In genomic region chr17:20534711-20535550, GRCh38 we compare ENCODE assay signal across 11 cellular contexts. TPM values are rescaled to one million over a fixed set of nuclear protein-coding genes. Genes with fewer than 3 reads are reported as not detected.
DNase-seq lines count a peak whose midpoint lies in the region; ATAC-seq and TF ChIP-seq lines count a peak whose summit lies in the region.
"Not testable (repeated sequence)": the region's sequence is repeated elsewhere in the genome, so short reads cannot be mapped to it uniquely, and the experiment has no call there.
"Had no signal": no experiment of that assay in that cellular context is flagged by ENCODE, and none has a peak within 500 bp of the region (broad histone marks: within the 10 kb centered on the region; RNA-seq: fewer than 3 reads in every experiment).

No MANE protein-coding gene starts in this region.

- H3K9me3 Mint-ChIP-seq in CD8-positive, alpha-beta T cell; activated T-helper 1 cell treated with anti-CD3 and anti-CD28 coated beads, Interleukin-12 subunit alpha, Interleukin-12 subunit beta, Interleukin-2, Interleukin-4 antibody, amounts not matched to agents 30 ng/mL and 10 ng/mL and 1 ng/mL, durations not matched to agents 14 hours and 24 hours and 36 hours; progenitor cell of endocrine pancreas (ENCODE audit: low read depth): not testable (repeated sequence)

- peak overlapping the region; percentile 19 for H3K27ac Mint-ChIP-seq in CD8-positive, alpha-beta T cell
- H3K27ac Mint-ChIP-seq in activated T-helper 1 cell treated with anti-CD3 and anti-CD28 coated beads, Interleukin-12 subunit alpha, Interleukin-12 subunit beta, Interleukin-2, Interleukin-4 antibody, amounts not matched to agents 30 ng/mL and 10 ng/mL and 1 ng/mL, durations not matched to agents 14 hours and 24 hours and 36 hours; progenitor cell of endocrine pancreas: not testable (repeated sequence)

- not testable (repeated sequence) for H3K4me3 ChIP-seq in CD8-positive, alpha-beta T cell (ENCODE audit: low read depth, low read length); epithelial cell of esophagus (ENCODE audit: low read length)

- H3K36me3 ChIP-seq in CD8-positive, alpha-beta T cell (ENCODE audit: insufficient read depth, low read length) = not testable (repeated sequence)

- ATAC-seq in CD8-positive, alpha-beta T cell = not testable (repeated sequence)

- intact Hi-C loops in CD8-positive, alpha-beta T cell (cut with DNase I, micrococcal nuclease); activated T-helper 1 cell treated with anti-CD3 and anti-CD28 coated beads, Interleukin-12 subunit alpha, Interleukin-12 subunit beta, Interleukin-2, Interleukin-4 antibody, amounts not matched to agents 30 ng/mL and 10 ng/mL and 1 ng/mL, durations not matched to agents 14 hours and 24 hours and 36 hours (cut with micrococcal nuclease): not testable (repeated sequence)

- not testable (repeated sequence) for TF ChIP-seq CTCF in CD8-positive, alpha-beta T cell (IDR thresholded peaks at IDR 0.05); epithelial cell of esophagus (IDR thresholded peaks at IDR 0.05; ENCODE audit: insufficient read depth, low read depth, low read length, missing control alignments); progenitor cell of endocrine pancreas (IDR thresholded peaks at IDR 0.05; ENCODE audit: unreplicated experiment)

- H3K9me3 ChIP-seq in CD8-positive, alpha-beta T cell (ENCODE audit: low read length) = not testable (repeated sequence)

- CTCF ChIA-PET in CD8-positive, alpha-beta T cell (lab: Charles Lee) = not testable (repeated sequence)

- not testable (repeated sequence) for H3K27me3 Mint-ChIP-seq in CD8-positive, alpha-beta T cell (ENCODE audit: low read depth); activated T-helper 1 cell treated with anti-CD3 and anti-CD28 coated beads, Interleukin-12 subunit alpha, Interleukin-12 subunit beta, Interleukin-2, Interleukin-4 antibody, amounts not matched to agents 30 ng/mL and 10 ng/mL and 1 ng/mL, durations not matched to agents 14 hours and 24 hours and 36 hours (ENCODE audit: insufficient read depth); progenitor cell of endocrine pancreas

- POLR2A ChIA-PET in CD8-positive, alpha-beta T cell (lab: Charles Lee) = not testable (repeated sequence)

- peaks cover 11% of the 10 kb centered on the region for H3K4me1 Mint-ChIP-seq in CD8-positive, alpha-beta T cell (ENCODE audit: low read depth)
- peaks cover 10% of the 10 kb centered on the region for H3K4me1 Mint-ChIP-seq in activated T-helper 1 cell treated with anti-CD3 and anti-CD28 coated beads, Interleukin-12 subunit alpha, Interleukin-12 subunit beta, Interleukin-2, Interleukin-4 antibody, amounts not matched to agents 30 ng/mL and 10 ng/mL and 1 ng/mL, durations not matched to agents 14 hours and 24 hours and 36 hours (ENCODE audit: low read depth)
- H3K4me1 Mint-ChIP-seq in progenitor cell of endocrine pancreas (ENCODE audit: low read depth) = peaks cover 10% of the 10 kb centered on the region

- H3K27me3 ChIP-seq in CD8-positive, alpha-beta T cell (ENCODE audit: insufficient read depth, low read length) = not testable (repeated sequence)

- in situ Hi-C loops in KBM-7 (cut with MboI; ENCODE audit: low pct_unique_long_range_greater_than_20kb, low sequenced_read_pairs) = not testable (repeated sequence)

- not testable (repeated sequence) for H3K36me3 Mint-ChIP-seq in CD8-positive, alpha-beta T cell; activated T-helper 1 cell treated with anti-CD3 and anti-CD28 coated beads, Interleukin-12 subunit alpha, Interleukin-12 subunit beta, Interleukin-2, Interleukin-4 antibody, amounts not matched to agents 30 ng/mL and 10 ng/mL and 1 ng/mL, durations not matched to agents 14 hours and 24 hours and 36 hours (ENCODE audit: low read depth); progenitor cell of endocrine pancreas (ENCODE audit: insufficient read depth)

- not testable (repeated sequence) for H3K4me3 Mint-ChIP-seq in CD8-positive, alpha-beta T cell
- H3K4me3 Mint-ChIP-seq in activated T-helper 1 cell treated with anti-CD3 and anti-CD28 coated beads, Interleukin-12 subunit alpha, Interleukin-12 subunit beta, Interleukin-2, Interleukin-4 antibody, amounts not matched to agents 30 ng/mL and 10 ng/mL and 1 ng/mL, durations not matched to agents 14 hours and 24 hours and 36 hours = peak overlapping the region; percentile 20
- peak overlapping the region; percentile 49 for H3K4me3 Mint-ChIP-seq in progenitor cell of endocrine pancreas (ENCODE audit: low read depth)

- not testable (repeated sequence) for H3K4me1 ChIP-seq in CD8-positive, alpha-beta T cell (ENCODE audit: insufficient read depth, low read length)

- H3K27ac ChIP-seq in CD8-positive, alpha-beta T cell (ENCODE audit: low read depth, low read length) = not testable (repeated sequence)

- DNase-seq in CD8-positive, alpha-beta T cell; activated T-helper 1 cell treated with anti-CD3 and anti-CD28 coated beads, Interleukin-12 subunit alpha, Interleukin-12 subunit beta, Interleukin-2, Interleukin-4 antibody, amounts not matched to agents 30 ng/mL and 10 ng/mL and 1 ng/mL, durations not matched to agents 14 hours and 24 hours and 36 hours (ENCODE audit: low spot score); progenitor cell of endocrine pancreas (ENCODE audit: low spot score, unreplicated experiment): not testable (repeated sequence)
- DNase-seq in KBM-7 (peak; percentile 46), NCI-H1930 (lab: John Stamatoyannopoulos, UW) (peak; percentile 63 to 82), OCI-M1 (lab: John Stamatoyannopoulos, UW) (peak; percentile 23), epithelial cell of esophagus (ENCODE audit: low read depth) (peak; percentile 59), left kidney (ENCODE audit: low read depth, low spot score) (peak; percentile 12)

RNA-seq across cellular contexts. Expression of gene CDRT15L2, which starts 44.6 kb away (rescaled TPM):
- not detected for total RNA-seq in CD8-positive, alpha-beta T cell
- not detected in 2 replicates for total RNA-seq in activated T-helper 1 cell treated with anti-CD3 and anti-CD28 coated beads, Interleukin-12 subunit alpha, Interleukin-12 subunit beta, Interleukin-2, Interleukin-4 antibody, amounts not matched to agents 30 ng/mL and 10 ng/mL and 1 ng/mL, durations not matched to agents 14 hours and 24 hours and 36 hours
- total RNA-seq in progenitor cell of endocrine pancreas = not detected in 2 replicates
- total RNA-seq: H7, MCF 10A, Peyer's patch had no signal
